In genomic region chr2:151632993-151633592, GRCh38 we compare ENCODE assay signal across 12 cellular contexts.
DNase-seq lines count a peak whose midpoint lies in the region; ATAC-seq and TF ChIP-seq lines count a peak whose summit lies in the region.
"Had no signal": no experiment of that assay in that cellular context is flagged by ENCODE, and none has a peak within 500 bp of the region (broad histone marks: within the 10 kb centered on the region; RNA-seq: fewer than 3 reads in every experiment).

No MANE protein-coding gene starts in this region.

- TF ChIP-seq CTCF in 22Rv1 (IDR thresholded peaks at IDR 0.05) (peak; percentile 33; the same call in 1 of the 2 replicates), GM12864 (IDR thresholded peaks at IDR 0.05; ENCODE audit: low read depth, low read length, missing control alignments) (peak; percentile 25), fibroblast of pulmonary artery (IDR thresholded peaks at IDR 0.05; ENCODE audit: low read length, missing control alignments) (peak; percentile 40)

- DNase-seq in GM12864 (ENCODE audit: low read depth) (no peak), OCI-M1 (lab: John Stamatoyannopoulos, UW) (peak; percentile 72), fibroblast of pulmonary artery (ENCODE audit: low read depth) (peak; percentile 45), kidney glomerular epithelial cell (lab: John Stamatoyannopoulos, UW) (no peak), C1 segment of cervical spinal cord (lab: John Stamatoyannopoulos, UW) (no peak), midbrain (lab: John Stamatoyannopoulos, UW) (no peak)
- DNase-seq: activated T-cell treated with anti-CD3 and anti-CD28 coated beads, Interleukin-2, amount 50 U/mL, for 4 hours; EL; NCI-H446 treated with DMSO at 0.1 percent for 48 hours; stimulated activated CD4-positive, alpha-beta T cell treated with anti-CD3 and anti-CD28 coated beads, Interleukin-12 subunit alpha, Interleukin-12 subunit beta, amount 100 ng/mL, for 4 hours had no signal

- H3K27ac ChIP-seq in 22Rv1, result no peak overlapping the region

- ATAC-seq in HG03439 (IDR thresholded peaks at IDR 0.05; ENCODE audit: unreplicated experiment), result no peak
- ATAC-seq: activated T-cell treated with anti-CD3 and anti-CD28 coated beads, Interleukin-2, amount 50 U/mL, for 4 hours had no signal

- H3K4me3 ChIP-seq in GM12864 (ENCODE audit: low read depth, low read length) (no peak overlapping the region), fibroblast of pulmonary artery (replicated peaks; ENCODE audit: low read depth, low read length) (no peak overlapping the region)

Comparison
In these comparisons a context has a peak if more than half of its experiments do, and no peak if none do; other contexts are left out.
1. DNase-seq: peak in OCI-M1 (single experiment) and fibroblast of pulmonary artery (single experiment); none in GM12864 (single experiment), kidney glomerular epithelial cell (single experiment), C1 segment of cervical spinal cord (0 of 14) and midbrain (single experiment).
2. Peak in every context shown above with its lines, with median percentiles within 50 percentile points of each other: CTCF ChIP-seq.